Comparison of ENCODE assay signal across 8 cellular contexts in the genomic region with DNA sequence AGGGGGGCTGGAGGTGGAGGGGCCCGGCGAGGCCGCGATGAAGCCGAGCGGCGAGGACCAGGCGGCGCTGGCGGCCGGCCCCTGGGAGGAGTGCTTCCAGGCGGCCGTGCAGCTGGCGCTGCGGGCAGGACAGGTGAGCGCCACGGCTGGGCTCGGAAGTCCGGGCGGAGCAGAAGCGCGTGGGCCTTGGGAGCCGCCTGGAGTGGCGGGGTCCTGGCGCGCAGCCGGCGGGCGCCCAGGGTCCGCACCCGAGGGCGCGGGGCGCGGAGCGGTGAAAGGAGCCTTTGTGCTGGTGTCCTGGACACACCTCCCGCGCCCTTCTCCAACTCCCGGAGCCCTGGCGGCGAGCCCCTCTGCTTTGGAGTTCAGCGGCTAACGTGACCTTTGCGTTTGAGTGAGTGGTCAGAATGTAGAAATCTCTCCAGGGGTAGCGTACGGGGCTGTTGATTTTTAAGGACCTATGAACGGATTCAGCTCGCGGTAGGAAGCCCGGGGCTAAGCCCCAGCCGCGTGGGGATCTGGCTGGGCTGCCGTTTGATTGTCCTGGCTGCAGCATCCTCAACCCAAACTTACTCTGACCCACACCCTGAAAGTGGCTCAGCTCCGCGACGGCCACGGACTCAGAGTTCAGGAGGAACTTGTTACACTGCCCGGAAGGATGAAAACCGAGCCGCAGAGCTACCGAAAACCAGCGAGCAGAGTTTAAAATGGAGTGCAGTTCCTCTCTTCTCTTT. TPM values are rescaled to one million over a fixed set of nuclear protein-coding genes. Genes with fewer than 3 reads are reported as not detected.
DNase-seq lines count a peak whose midpoint lies in the region; ATAC-seq, FAIRE-seq and TF ChIP-seq lines count a peak whose summit lies in the region.

No MANE protein-coding gene starts in this region.

- DNase-seq in AG04450 (ENCODE audit: low read depth, low spot score), result no peak
- peak; percentile 31 to 71 (median 69) for DNase-seq in Peyer's patch
- DNase-seq in body of pancreas, result peak; percentile 52 to 62 (median 56)
- peak; percentile 84 for DNase-seq in kidney
- peak; percentile 32 to 35 for DNase-seq in stimulated activated CD4-positive, alpha-beta T cell treated with anti-CD3 and anti-CD28 coated beads, Interleukin-2, amount 100 ng/mL, for 24 hours
- DNase-seq in OCI-M1 (lab: John Stamatoyannopoulos, UW), result no peak

- TF ChIP-seq POLR2A in Peyer's patch (IDR thresholded peaks at IDR 0.05) (no peak), body of pancreas (IDR thresholded peaks at IDR 0.05) (no peak)

- peak overlapping the region; percentile 75 to 95 for H3K9ac ChIP-seq in kidney (ENCODE audit: low read length in 2 of 2)

- no peak for TF ChIP-seq CTCF in AG04450 (IDR thresholded peaks at IDR 0.05; ENCODE audit: low read depth, low read length)
- TF ChIP-seq CTCF in Peyer's patch (IDR thresholded peaks at IDR 0.05), result peak in 1 of 6 experiments; percentile 4
- TF ChIP-seq CTCF in body of pancreas (IDR thresholded peaks at IDR 0.05), result peak in 1 of 7 experiments; percentile 12
- TF ChIP-seq CTCF in kidney (IDR thresholded peaks at IDR 0.05; ENCODE audit: borderline replicate concordance, extremely low read depth, insufficient read depth), result no peak

- intact Hi-C loops in body of pancreas (cut with DNase I), result no loop called here
- intact Hi-C loops in kidney (cut with DNase I), result no loop called here

- peaks cover 0 to 19% (median 2%) of the 10 kb centered on the region in 4 donors for H3K4me1 ChIP-seq in Peyer's patch
- peaks cover 56% of the 10 kb centered on the region for H3K4me1 ChIP-seq in body of pancreas
- peaks cover 13 to 16% of the 10 kb centered on the region in 2 donors for H3K4me1 ChIP-seq in kidney (ENCODE audit: control insufficient read depth in 1 of 2, insufficient read depth in 1 of 2, low read depth in 1 of 2, low read length in 2 of 2)

- no peaks in the 10 kb centered on the region for H3K27me3 ChIP-seq in AG04450 (ENCODE audit: control insufficient read depth, insufficient read depth, low read length)
- no peaks in the 10 kb centered on the region for H3K27me3 ChIP-seq in Peyer's patch
- H3K27me3 ChIP-seq in body of pancreas, result no peaks in the 10 kb centered on the region

- H3K36me3 ChIP-seq in Peyer's patch, result no peaks in the 10 kb centered on the region
- no peaks in the 10 kb centered on the region for H3K36me3 ChIP-seq in body of pancreas (replicated peaks in 1 of 2; ENCODE audit: insufficient read depth in 1 of 2, low read depth in 2 of 2)
- H3K36me3 ChIP-seq in kidney (ENCODE audit: control insufficient read depth in 1 of 2, insufficient read depth in 2 of 2, low read length in 2 of 2), result no peaks in the 10 kb centered on the region

- no peaks in the 10 kb centered on the region for H3K9me3 ChIP-seq in AG04450 (ENCODE audit: control insufficient read depth, insufficient read depth, low read length)
- H3K9me3 ChIP-seq in Peyer's patch, result no peaks in the 10 kb centered on the region
- no peaks in the 10 kb centered on the region for H3K9me3 ChIP-seq in body of pancreas
- H3K9me3 ChIP-seq in kidney (ENCODE audit: control insufficient read depth in 1 of 2, low read length in 2 of 2), result no peaks in the 10 kb centered on the region

- CTCF ChIA-PET in AG04450 (lab: Charles Lee), result interaction anchor here (0.8 to 4.6 kb wide), 9 partner anchors 13 to 249 kb away, joined by 3 to 56 read pairs (median 5); no protein-coding TSS in a partner anchor

- POLR2A ChIA-PET in AG04450 (lab: Yijun Ruan, JAX), result interaction anchor here (0.9 to 3.7 kb wide), 10 partner anchors 8 to 131 kb away, joined by 3 to 23 read pairs (median 8); no protein-coding TSS in a partner anchor

- FAIRE-seq in kidney (lab: Jason Lieb, UNC), result no peak

- H3K4me3 ChIP-seq in AG04450 (ENCODE audit: low read depth, low read length) (peak overlapping the region; percentile 68), Peyer's patch (peak overlapping the region; percentile 53 to 85 (median 72)), body of pancreas (peak overlapping the region; percentile 58 to 59), kidney (ENCODE audit: low read length in 2 of 2) (peak overlapping the region; percentile 75 to 94)

- 0% methylated on average over 19 to 62 of the region's 62 CpGs for WGBS in body of pancreas, 2 donors

- ATAC-seq in GM18867 (IDR thresholded peaks at IDR 0.05; ENCODE audit: unreplicated experiment), result peak; percentile 24
- ATAC-seq in HG03066 (IDR thresholded peaks at IDR 0.05; ENCODE audit: low read depth, unreplicated experiment), result peak; percentile 14
- peak; percentile 10 for ATAC-seq in body of pancreas

- H3K27ac ChIP-seq in AG04450 (ENCODE audit: low read depth, low read length) (peak overlapping the region; percentile 31), Peyer's patch (peak overlapping the region; percentile 87 to 97 (median 92)), body of pancreas (peak overlapping the region; percentile 93 to 100 (median 98)), kidney (ENCODE audit: low read depth in 2 of 2, low read length in 2 of 2) (peak overlapping the region; percentile 91 to 94)

RNA-seq across cellular contexts. Expression of gene IMPA2, which starts 0.5 kb away (rescaled TPM):
- 12.8 and 15.3 TPM in 2 replicates for polyA plus RNA-seq in AG04450 (2011; rRNA removed)
- 10.9 and 13.4 TPM in 2 replicates for polyA minus RNA-seq in AG04450 (2011; rRNA and poly(A)+ RNA removed)
- 10 to 100 TPM; 44.0 to 62.3 (median 56.3) TPM for total RNA-seq in Peyer's patch
- 100 to 1,000 TPM; 269 to 446 TPM for total RNA-seq in body of pancreas
- 157 TPM for total RNA-seq in kidney
- 348 TPM for polyA plus RNA-seq in kidney (ENCODE audit: insufficient read depth, low read depth, low replicate concordance)

Comparison
In these comparisons a context has a peak if more than half of its experiments do, and no peak if none do; other contexts are left out.
1. DNase-seq: peak in Peyer's patch (3 of 3), body of pancreas (4 of 4), kidney (single experiment) and stimulated activated CD4-positive, alpha-beta T cell treated with anti-CD3 and anti-CD28 coated beads, Interleukin-2, amount 100 ng/mL, for 24 hours (2 of 2); none in AG04450 (single experiment) and OCI-M1 (single experiment).
2. H3K27ac ChIP-seq: peak in every context shown above with its lines; median percentile 98 in body of pancreas; 92 in kidney; 92 in Peyer's patch; 31 in AG04450.
3. Peak in every context shown above with its lines, with median percentiles within 50 percentile points of each other: H3K4me3 ChIP-seq and ATAC-seq.